Comparison of ENCODE assay signal across 6 cellular contexts in genomic region chr12:120754792-120755191, GRCh38.
"Had no signal": no experiment of that assay in that cellular context is flagged by ENCODE, and none has a peak within 500 bp of the region (broad histone marks: within the 10 kb centered on the region; RNA-seq: fewer than 3 reads in every experiment).

No MANE protein-coding gene starts in this region.

- DNase-seq: GDM1, GF-D8 had no signal

- FAIRE-seq: G401.6, GM12891, GM12892, GM19239 had no signal
